Comparison of ENCODE assay signal across 1 cellular context in the genomic region with DNA sequence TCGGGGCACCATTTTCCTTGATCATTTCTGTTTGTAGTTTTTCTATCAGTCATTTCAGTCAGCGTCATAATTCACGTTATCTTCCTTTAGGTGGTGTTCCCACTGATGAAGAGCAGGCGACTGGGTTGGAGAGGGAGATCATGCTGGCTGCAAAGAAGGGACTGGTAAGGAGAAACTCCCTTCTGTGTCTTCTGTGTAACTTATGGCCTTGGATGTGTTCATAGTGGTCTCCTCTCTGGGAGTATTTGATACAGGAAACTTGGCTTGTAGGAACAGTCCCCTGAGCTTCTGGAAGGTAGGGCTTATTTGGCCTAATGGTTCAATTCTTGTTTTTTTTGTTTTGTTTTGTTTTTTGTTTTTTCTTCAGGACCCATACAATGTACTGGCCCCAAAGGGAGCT.
TF ChIP-seq lines count a peak whose summit lies in the region.

No MANE protein-coding gene starts in this region.

TF ChIP-seq in SK-N-SH, 30 proteins besides CTCF, POLR2A, EP300 and RAD21 (continued from another document):
- TF ChIP-seq REST (IDR thresholded peaks at IDR 0.05; ENCODE audit: low read depth, low read length), result no peak
- TF ChIP-seq FOXM1 (IDR thresholded peaks at IDR 0.05; ENCODE audit: low read depth), result no peak
- TF ChIP-seq, protein P1, sequence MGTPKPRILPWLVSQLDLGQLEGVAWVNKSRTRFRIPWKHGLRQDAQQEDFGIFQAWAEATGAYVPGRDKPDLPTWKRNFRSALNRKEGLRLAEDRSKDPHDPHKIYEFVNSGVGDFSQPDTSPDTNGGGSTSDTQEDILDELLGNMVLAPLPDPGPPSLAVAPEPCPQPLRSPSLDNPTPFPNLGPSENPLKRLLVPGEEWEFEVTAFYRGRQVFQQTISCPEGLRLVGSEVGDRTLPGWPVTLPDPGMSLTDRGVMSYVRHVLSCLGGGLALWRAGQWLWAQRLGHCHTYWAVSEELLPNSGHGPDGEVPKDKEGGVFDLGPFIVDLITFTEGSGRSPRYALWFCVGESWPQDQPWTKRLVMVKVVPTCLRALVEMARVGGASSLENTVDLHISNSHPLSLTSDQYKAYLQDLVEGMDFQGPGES (IDR thresholded peaks at IDR 0.05; ENCODE audit: low read depth, low read length), result no peak
- no peak for TF ChIP-seq TEAD4 (IDR thresholded peaks at IDR 0.05; ENCODE audit: borderline replicate concordance, insufficient read depth)
- TF ChIP-seq POLR2AphosphoS5 (IDR thresholded peaks at IDR 0.05; ENCODE audit: low read depth, low read length), result no peak
- no peak for TF ChIP-seq TCF12 (IDR thresholded peaks at IDR 0.05)
- no peak for TF ChIP-seq FOSL2 (IDR thresholded peaks at IDR 0.05; ENCODE audit: borderline replicate concordance, low read depth)
- no peak for TF ChIP-seq SMC3 (IDR thresholded peaks at IDR 0.05; ENCODE audit: low read depth, low read length)
- TF ChIP-seq, protein P2, sequence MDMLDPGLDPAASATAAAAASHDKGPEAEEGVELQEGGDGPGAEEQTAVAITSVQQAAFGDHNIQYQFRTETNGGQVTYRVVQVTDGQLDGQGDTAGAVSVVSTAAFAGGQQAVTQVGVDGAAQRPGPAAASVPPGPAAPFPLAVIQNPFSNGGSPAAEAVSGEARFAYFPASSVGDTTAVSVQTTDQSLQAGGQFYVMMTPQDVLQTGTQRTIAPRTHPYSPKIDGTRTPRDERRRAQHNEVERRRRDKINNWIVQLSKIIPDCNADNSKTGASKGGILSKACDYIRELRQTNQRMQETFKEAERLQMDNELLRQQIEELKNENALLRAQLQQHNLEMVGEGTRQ (IDR thresholded peaks at IDR 0.05; ENCODE audit: borderline replicate concordance, low read depth, low read length), result no peak
- TF ChIP-seq NRF1 (IDR thresholded peaks at IDR 0.05; ENCODE audit: low read depth, low read length), result no peak
- TF ChIP-seq, protein P3, sequence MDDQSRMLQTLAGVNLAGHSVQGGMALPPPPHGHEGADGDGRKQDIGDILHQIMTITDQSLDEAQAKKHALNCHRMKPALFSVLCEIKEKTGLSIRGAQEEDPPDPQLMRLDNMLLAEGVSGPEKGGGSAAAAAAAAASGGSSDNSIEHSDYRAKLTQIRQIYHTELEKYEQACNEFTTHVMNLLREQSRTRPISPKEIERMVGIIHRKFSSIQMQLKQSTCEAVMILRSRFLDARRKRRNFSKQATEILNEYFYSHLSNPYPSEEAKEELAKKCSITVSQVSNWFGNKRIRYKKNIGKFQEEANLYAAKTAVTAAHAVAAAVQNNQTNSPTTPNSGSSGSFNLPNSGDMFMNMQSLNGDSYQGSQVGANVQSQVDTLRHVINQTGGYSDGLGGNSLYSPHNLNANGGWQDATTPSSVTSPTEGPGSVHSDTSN (IDR thresholded peaks at IDR 0.05), result no peak
